9 cellular contexts compared by ENCODE assay signal in genomic region chr3:169594402-169594801, GRCh38.
"Had no signal": no experiment of that assay in that cellular context is flagged by ENCODE, and none has a peak within 500 bp of the region (broad histone marks: within the 10 kb centered on the region; RNA-seq: fewer than 3 reads in every experiment).

No MANE protein-coding gene starts in this region.

- FAIRE-seq: H54, HTR-8/SVneo, K562 had no signal

- H3K4me3 ChIP-seq: HAP-1, K562 had no signal

- H3K36me3 ChIP-seq: HAP-1 had no signal

- H3K9me3 Mint-ChIP-seq: HFFc6 had no signal

- H3K9me3 ChIP-seq: HAP-1 had no signal

- ATAC-seq: HCT116, K562 had no signal

- H3K4me3 Mint-ChIP-seq: HFFc6 had no signal

- DNase-seq: GOT3, HFFc6, IMR-90, KG1 had no signal

- H3K27ac Mint-ChIP-seq: HFFc6 had no signal
